In genomic region chr19:12965017-12965811, GRCh38 we compare ENCODE assay signal across 8 cellular contexts. TPM values are rescaled to one million over a fixed set of nuclear protein-coding genes. Genes with fewer than 3 reads are reported as not detected.
A peak's percentile ranks its signal among the peaks of the same experiment; 100 is the strongest.
DNase-seq lines count a peak whose midpoint lies in the region; ATAC-seq and TF ChIP-seq lines count a peak whose summit lies in the region.

No MANE protein-coding gene starts in this region.

- H3K4me1 ChIP-seq in mucosa of descending colon (ENCODE audit: low read depth) = no peaks in the 10 kb centered on the region

- DNase-seq in GM13976 (ENCODE audit: low spot score) (peak; percentile 89), HS-5 (ENCODE audit: low read depth) (peak; percentile 44), NOMO-1 treated with dmso at 0.1 percent for 144 hours (lab: John Stamatoyannopoulos, UW; ENCODE audit: unreplicated experiment) (peak; percentile 38), epidermal melanocyte (ENCODE audit: insufficient read length, low spot score) (peak; percentile 77), mucosa of descending colon (peak; percentile 82 to 92 (median 88))
- DNase-seq in activated CD8-positive, alpha-beta memory T cell treated with anti-CD3 and anti-CD28 coated beads, Interleukin-2, amount 50 U/mL, for 4 hours = peak; percentile 83
- peak; percentile 75 to 80 for DNase-seq in stimulated activated CD8-positive, alpha-beta memory T cell treated with anti-CD3 and anti-CD28 coated beads, Interleukin-2, amount 100 ng/mL, for 48 hours (ENCODE audit: low read depth in 2 of 2)

- H3K9me3 ChIP-seq in mucosa of descending colon = no peaks in the 10 kb centered on the region

- ATAC-seq in mucosa of descending colon (peak; percentile 98), HG02852 (IDR thresholded peaks at IDR 0.05; ENCODE audit: unreplicated experiment) (no peak)

- no peaks in the 10 kb centered on the region for H3K36me3 ChIP-seq in mucosa of descending colon (ENCODE audit: low read depth)

- peak overlapping the region; percentile 11 for H3K4me3 ChIP-seq in mucosa of descending colon

- TF ChIP-seq CTCF in GM13976 (IDR thresholded peaks at IDR 0.05; ENCODE audit: borderline replicate concordance, control extremely low read depth, extremely low read depth, insufficient read depth, missing control alignments) = peak; percentile 100
- peak; percentile 95 for TF ChIP-seq CTCF in mucosa of descending colon (IDR thresholded peaks at IDR 0.05)

- intact Hi-C loops in mucosa of descending colon (cut with DNase I, micrococcal nuclease) = no loop called here

- in situ Hi-C loops in GM13976 (cut with MboI; ENCODE audit: low sequenced_read_pairs, unreplicated experiment) = no loop called here

RNA-seq across cellular contexts. Expression of gene DAND5, which starts 4.2 kb away (rescaled TPM):
- total RNA-seq in mucosa of descending colon = 1 to 10 TPM in 1 of 3 donors, under 1 TPM in 1, not detected in 1; 0.34 to 1.1 TPM

RNA-seq across cellular contexts. Expression of gene GADD45GIP1, which starts 8.2 kb away (rescaled TPM):
- 10 to 100 TPM in 2 of 3 donors, 1 to 10 TPM in 1; 10.0 to 16.4 (median 14.1) TPM for total RNA-seq in mucosa of descending colon

RNA-seq across cellular contexts. Expression of gene RAD23A, which starts 19.6 kb away (rescaled TPM):
- total RNA-seq in mucosa of descending colon = 100 to 1,000 TPM in 1 of 3 donors, 10 to 100 TPM in 2; 76.4 to 117 (median 81.4) TPM

RNA-seq across cellular contexts. Expression of gene CALR, which starts 26.8 kb away (rescaled TPM):
- total RNA-seq in mucosa of descending colon = 100 to 1,000 TPM; 433 to 945 (median 637) TPM

RNA-seq across cellular contexts. Expression of gene NFIX, which starts 30.1 kb away (rescaled TPM):
- 100 to 1,000 TPM in 1 of 3 donors, 10 to 100 TPM in 2; 59.4 to 238 (median 64.6) TPM for total RNA-seq in mucosa of descending colon

Comparison
In these comparisons a context has a peak if more than half of its experiments do, and no peak if none do; other contexts are left out.
1. DNase-seq: peak in every context shown above with its lines; median percentile 89 in GM13976; 88 in mucosa of descending colon; 83 in activated CD8-positive, alpha-beta memory T cell treated with anti-CD3 and anti-CD28 coated beads, Interleukin-2, amount 50 U/mL, for 4 hours; 78 in stimulated activated CD8-positive, alpha-beta memory T cell treated with anti-CD3 and anti-CD28 coated beads, Interleukin-2, amount 100 ng/mL, for 48 hours; 77 in epidermal melanocyte; 44 in HS-5; 38 in NOMO-1 treated with dmso at 0.1 percent for 144 hours.